Comparison of ENCODE assay signal across 8 cellular contexts in the genomic region with DNA sequence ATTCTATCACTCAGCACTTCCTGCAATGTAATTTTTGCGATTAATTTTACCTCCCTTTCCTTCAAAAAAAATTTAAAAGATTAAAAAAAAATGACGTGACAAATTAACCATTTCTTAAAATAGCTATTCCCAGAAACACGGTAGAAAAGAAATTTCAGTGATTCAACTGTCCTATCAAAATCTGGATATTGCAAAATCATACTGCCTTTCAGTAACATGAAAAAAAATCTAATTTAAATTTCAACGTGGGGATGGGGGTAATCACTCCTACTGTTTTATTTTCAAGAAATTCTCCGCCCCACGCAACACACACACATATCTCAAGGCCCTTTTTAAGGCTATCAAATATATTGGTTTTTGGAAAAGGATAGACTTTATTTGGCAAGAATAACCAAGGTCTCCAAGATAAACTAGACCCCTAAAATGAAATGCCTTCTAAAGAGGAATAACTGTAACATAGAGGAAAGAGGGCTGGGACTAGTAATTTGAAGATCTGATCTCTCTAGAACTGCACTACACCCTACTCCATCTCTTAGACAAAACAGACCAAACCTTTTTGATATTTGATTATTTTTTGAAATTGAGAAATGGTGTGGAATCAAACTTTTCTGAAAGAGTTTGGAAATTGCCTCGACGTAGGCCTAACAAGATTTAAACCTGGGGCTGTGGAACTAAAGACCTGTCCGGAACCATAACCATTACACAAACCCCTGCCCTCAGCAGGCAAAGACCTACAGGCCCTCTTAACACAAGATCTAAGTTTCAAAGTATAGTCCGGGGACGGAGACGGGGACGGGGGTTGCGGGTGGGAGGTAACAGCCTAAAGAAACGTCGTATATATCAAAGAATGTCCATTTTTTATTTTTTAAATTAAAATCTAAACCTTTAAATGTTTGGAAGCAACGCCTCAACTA.
DNase-seq lines count a peak whose midpoint lies in the region.

No MANE protein-coding gene starts in this region.

- H3K27me3 ChIP-seq in muscle layer of colon (ENCODE audit: control insufficient read depth in 1 of 2, insufficient read depth in 2 of 2, low read length in 2 of 2) = no peaks in the 10 kb centered on the region

- peak overlapping the region; percentile 82 to 94 for H3K4me3 ChIP-seq in muscle layer of colon (ENCODE audit: low read depth in 1 of 2, low read length in 2 of 2)

- peak overlapping the region; percentile 67 for H3K9ac ChIP-seq in muscle layer of colon (ENCODE audit: low read length)

- peak overlapping the region; percentile 91 for H3K27ac ChIP-seq in muscle layer of colon (ENCODE audit: low read depth, low read length)

- H3K4me1 ChIP-seq in muscle layer of colon (ENCODE audit: insufficient read depth, low read length) = peaks cover 11% of the 10 kb centered on the region

- no peaks in the 10 kb centered on the region for H3K9me3 ChIP-seq in muscle layer of colon (ENCODE audit: low read length)

- DNase-seq in SIG-M5 treated with dmso at 0.1 percent for 504 hours (lab: John Stamatoyannopoulos, UW; ENCODE audit: unreplicated experiment) (peak; percentile 62), SIG-M5 (lab: John Stamatoyannopoulos, UW) (no peak), RKO (ENCODE audit: low spot score) (peak; percentile 37), middle frontal gyrus (ENCODE audit: extremely low spot score, low spot score) (no peak), NCI-H2227 treated with DMSO at 0.1 percent for 48 hours (lab: John Stamatoyannopoulos, UW) (no peak), COLO829 (ENCODE audit: low spot score) (no peak)
- DNase-seq in effector CD8-positive, alpha-beta T cell (lab: John Stamatoyannopoulos, UW) = peak; percentile 19

- no peaks in the 10 kb centered on the region for H3K36me3 ChIP-seq in muscle layer of colon (ENCODE audit: insufficient read depth, low read length)

Comparison
In these comparisons a context has a peak if more than half of its experiments do, and no peak if none do; other contexts are left out.
1. DNase-seq: peak in SIG-M5 treated with dmso at 0.1 percent for 504 hours (single experiment), RKO (single experiment) and effector CD8-positive, alpha-beta T cell (single experiment); none in SIG-M5 (single experiment), middle frontal gyrus (single experiment), NCI-H2227 treated with DMSO at 0.1 percent for 48 hours (single experiment) and COLO829 (single experiment).